Comparison of ENCODE assay signal across 9 cellular contexts in genomic region chr5:156815988-156816599, GRCh38. TPM values are rescaled to one million over a fixed set of nuclear protein-coding genes. Genes with fewer than 3 reads are reported as not detected.
A peak's percentile ranks its signal among the peaks of the same experiment; 100 is the strongest.
DNase-seq lines count a peak whose midpoint lies in the region; ATAC-seq, FAIRE-seq and TF ChIP-seq lines count a peak whose summit lies in the region.
"Had no signal": no experiment of that assay in that cellular context is flagged by ENCODE, and none has a peak within 500 bp of the region (broad histone marks: within the 10 kb centered on the region; RNA-seq: fewer than 3 reads in every experiment).

No MANE protein-coding gene starts in this region.

- no peak overlapping the region for H3K4me3 ChIP-seq in kidney (ENCODE audit: low read length in 2 of 2)
- no peak overlapping the region for H3K4me3 ChIP-seq in vagina

- H3K9me3 ChIP-seq in kidney (ENCODE audit: control insufficient read depth in 1 of 2, low read length in 2 of 2): no peaks in the 10 kb centered on the region
- no peaks in the 10 kb centered on the region for H3K9me3 ChIP-seq in vagina

- no peak for TF ChIP-seq POLR2A in vagina (IDR thresholded peaks at IDR 0.05)

- H3K36me3 ChIP-seq in kidney (ENCODE audit: control insufficient read depth in 1 of 2, insufficient read depth in 2 of 2, low read length in 2 of 2): no peaks in the 10 kb centered on the region
- no peaks in the 10 kb centered on the region for H3K36me3 ChIP-seq in vagina

- intact Hi-C loops in kidney (cut with DNase I) (loop anchor here (10.0 kb wide), 1 partner anchor 881 kb away; no protein-coding TSS in a partner anchor), vagina (cut with DNase I) (no loop called here)

- TF ChIP-seq CTCF in kidney (IDR thresholded peaks at IDR 0.05; ENCODE audit: borderline replicate concordance, extremely low read depth, insufficient read depth): peak; percentile 25
- peak; percentile 6 to 33 (median 12) for TF ChIP-seq CTCF in vagina (IDR thresholded peaks at IDR 0.05)

- no peaks in the 10 kb centered on the region for H3K27me3 ChIP-seq in vagina

- no peak overlapping the region for H3K9ac ChIP-seq in kidney (ENCODE audit: low read length in 2 of 2)

- ATAC-seq in GM19452 (IDR thresholded peaks at IDR 0.05; ENCODE audit: unreplicated experiment): peak; percentile 52

- no peak for FAIRE-seq in kidney (lab: Jason Lieb, UNC)

- H3K27ac ChIP-seq in kidney (ENCODE audit: low read depth in 2 of 2, low read length in 2 of 2): no peak overlapping the region
- H3K27ac ChIP-seq in vagina: no peak overlapping the region

- peak; percentile 5 to 69 for DNase-seq in NCI-H524 (lab: John Stamatoyannopoulos, UW)
- no peak for DNase-seq in NCI-H524 treated with DMSO at 0.1 percent for 48 hours (lab: John Stamatoyannopoulos, UW)
- DNase-seq in LHCN-M2 (ENCODE audit: low read depth): peak; percentile 26
- peak; percentile 32 to 35 for DNase-seq in activated T-cell treated with anti-CD3 and anti-CD28 coated beads, Interleukin-2, amount 50 U/mL, for 48 hours
- no peak for DNase-seq in kidney
- DNase-seq in vagina (ENCODE audit: extremely low spot score in 2 of 2): no peak
- no peak for DNase-seq in activated effector memory CD4-positive, alpha-beta T cell treated with Interleukin-2 at 50 U/mL for 16 hours

- no peaks in the 10 kb centered on the region for H3K4me1 ChIP-seq in kidney (ENCODE audit: control insufficient read depth in 1 of 2, insufficient read depth in 1 of 2, low read depth in 1 of 2, low read length in 2 of 2)
- H3K4me1 ChIP-seq in vagina: no peaks in the 10 kb centered on the region

RNA-seq across cellular contexts. Expression of gene PPP1R2B, which starts 34.0 kb away (rescaled TPM):
- total RNA-seq in LHCN-M2 (2014; rRNA removed): 0.06 TPM in 1 of 2 replicates, not detected in the other
- polyA plus RNA-seq in LHCN-M2 (2012): not detected
- not detected for total RNA-seq in kidney
- not detected for polyA plus RNA-seq in kidney (ENCODE audit: insufficient read depth, low read depth, low replicate concordance)
- total RNA-seq in vagina: not detected
- total RNA-seq: skeletal muscle tissue had no signal

Comparison
In these comparisons a context has a peak if more than half of its experiments do, and no peak if none do; other contexts are left out.
1. DNase-seq: peak in NCI-H524 (2 of 2), LHCN-M2 (single experiment) and activated T-cell treated with anti-CD3 and anti-CD28 coated beads, Interleukin-2, amount 50 U/mL, for 48 hours (2 of 2); none in NCI-H524 treated with DMSO at 0.1 percent for 48 hours (single experiment), kidney (single experiment), vagina (0 of 2) and activated effector memory CD4-positive, alpha-beta T cell treated with Interleukin-2 at 50 U/mL for 16 hours (single experiment).